32 cellular contexts compared by ENCODE assay signal in the genomic region with DNA sequence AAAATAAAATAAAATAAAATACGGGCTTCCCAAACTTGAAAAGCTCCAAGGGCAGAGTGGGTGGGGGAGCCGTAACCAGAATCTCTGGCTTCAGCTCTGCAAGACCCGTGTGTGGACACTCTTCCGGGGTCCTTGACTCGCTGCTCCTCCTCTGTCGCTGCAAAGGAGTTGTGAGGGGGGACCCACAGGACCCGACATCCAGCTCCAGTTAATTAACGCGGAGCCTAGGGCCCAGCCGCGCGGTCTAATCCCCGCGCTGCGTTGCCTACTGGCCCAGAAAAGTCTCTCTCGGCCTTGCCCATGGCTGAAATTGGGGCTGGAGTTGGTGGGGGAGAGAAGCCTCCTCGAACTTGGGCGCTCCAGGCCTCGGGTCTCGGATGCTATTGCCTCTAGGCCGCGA. TPM values are rescaled to one million over a fixed set of nuclear protein-coding genes. Genes with fewer than 3 reads are reported as not detected.
DNase-seq lines count a peak whose midpoint lies in the region; ATAC-seq and TF ChIP-seq lines count a peak whose summit lies in the region.
"Had no signal": no experiment of that assay in that cellular context is flagged by ENCODE, and none has a peak within 500 bp of the region (broad histone marks: within the 10 kb centered on the region; RNA-seq: fewer than 3 reads in every experiment).

No MANE protein-coding gene starts in this region.

- H3K9me3 Mint-ChIP-seq in endodermal cell = no peaks in the 10 kb centered on the region
- H3K9me3 Mint-ChIP-seq in stimulated activated naive B cell treated with anti-CD40 and anti-IgM and Interleukin-4, amounts not matched to agents 10 μg/mL and 1 μg/mL and 100 μg/mL, for 72 hours = no peaks in the 10 kb centered on the region
- H3K9me3 Mint-ChIP-seq: activated naive CD4-positive, alpha-beta T cell treated with anti-CD3 and anti-CD28 coated beads, Interleukin-2, amount 50 U/mL, for 72 hours; activated T-helper 2 cell treated with anti-CD3 and anti-CD28 coated beads, Interferon-gamma antibody, Interleukin-2, Interleukin-4, amounts not matched to agents 10 μg/mL and 5 μg/mL and 100 μg/mL, durations not matched to agents 14 hours and 24 hours and 36 hours; natural killer cell had no signal

- TF ChIP-seq CTCF in endodermal cell (conservative IDR thresholded peaks at IDR 0.05) = no peak

- no peaks in the 10 kb centered on the region for H3K36me3 ChIP-seq in endodermal cell (ENCODE audit: control insufficient read depth, insufficient read depth, low read length)
- H3K36me3 ChIP-seq: pancreas, WERI-Rb-1 had no signal

- H3K27me3 ChIP-seq in endodermal cell (ENCODE audit: control insufficient read depth, insufficient read depth, low read length, poor library complexity, severe bottlenecking) = peaks cover 100% of the 10 kb centered on the region
- H3K27me3 ChIP-seq: testis had no signal

- ATAC-seq in stimulated activated naive B cell treated with anti-CD40 and anti-IgM and Interleukin-4, amounts not matched to agents 10 μg/mL and 1 μg/mL and 100 μg/mL, for 72 hours (replicated peaks) = no peak
- ATAC-seq: activated naive CD4-positive, alpha-beta T cell treated with anti-CD3 and anti-CD28 coated beads, Interleukin-2, amount 50 U/mL, for 72 hours; mucosa of descending colon; natural killer cell; stimulated activated naive CD8-positive, alpha-beta T cell treated with anti-CD3 and anti-CD28 coated beads, Interleukin-15, Interleukin-2, amounts not matched to agents 100 U/mL and 50 U/mL, for 24 hours had no signal

- no peaks in the 10 kb centered on the region for H3K36me3 Mint-ChIP-seq in endodermal cell (ENCODE audit: low read depth)
- H3K36me3 Mint-ChIP-seq in stimulated activated naive B cell treated with anti-CD40 and anti-IgM and Interleukin-4, amounts not matched to agents 10 μg/mL and 1 μg/mL and 100 μg/mL, for 72 hours = no peaks in the 10 kb centered on the region
- H3K36me3 Mint-ChIP-seq: activated naive CD4-positive, alpha-beta T cell treated with anti-CD3 and anti-CD28 coated beads, Interleukin-2, amount 50 U/mL, for 72 hours; natural killer cell had no signal

- peak; percentile 58 for DNase-seq in NCI-H82 (lab: John Stamatoyannopoulos, UW)
- DNase-seq in NCI-H82 treated with DMSO at 0.1 percent for 48 hours (lab: John Stamatoyannopoulos, UW; ENCODE audit: unreplicated experiment) = no peak
- DNase-seq in endodermal cell = peak; percentile 71
- peak; percentile 16 for DNase-seq in left kidney (ENCODE audit: low read depth, low spot score)
- no peak for DNase-seq in stimulated activated naive B cell treated with anti-CD40 and anti-IgM and Interleukin-4, amounts not matched to agents 10 μg/mL and 1 μg/mL and 100 μg/mL, for 72 hours
- no peak for DNase-seq in NCI-H2196 (lab: John Stamatoyannopoulos, UW; ENCODE audit: unreplicated experiment)
- no peak for DNase-seq in NCI-H524 treated with DMSO at 0.1 percent for 48 hours (lab: John Stamatoyannopoulos, UW)
- DNase-seq in activated naive CD4-positive, alpha-beta T cell (lab: John Stamatoyannopoulos, UW) = no peak
- DNase-seq: activated CD4-positive, alpha-beta T cell treated with anti-CD3 and anti-CD28 coated beads for 48 hours; activated CD8-positive, alpha-beta memory T cell treated with anti-CD3 and anti-CD28 coated beads for 24 hours; activated T-cell treated with anti-CD3 and anti-CD28 coated beads for 4 hours; effector CD4-positive, alpha-beta T cell; erythroblast; Kasumi-1; mucosa of descending colon; natural killer cell; NCI-H1436; NCI-H2081 treated with DMSO at 0.1 percent for 48 hours; NCI-H748 treated with DMSO at 0.1 percent for 48 hours; pancreas; stimulated activated CD4-positive, alpha-beta T cell treated with anti-CD3 and anti-CD28 coated beads, Interleukin-1b, Interleukin-23, amount 100 ng/mL, for 48 hours; stimulated activated naive CD8-positive, alpha-beta T cell treated with anti-CD3 and anti-CD28 coated beads, Interleukin-15, Interleukin-2, amounts not matched to agents 100 U/mL and 50 U/mL, for 24 hours; T1000; testis; WERI-Rb-1 had no signal

- no peaks in the 10 kb centered on the region for H3K9me3 ChIP-seq in endodermal cell (ENCODE audit: control insufficient read depth, low read length)
- H3K9me3 ChIP-seq: mucosa of descending colon, pancreas, testis had no signal

- H3K4me3 ChIP-seq in endodermal cell (ENCODE audit: low read length) = peak overlapping the region; percentile 78
- H3K4me3 ChIP-seq: mucosa of descending colon, pancreas had no signal

- H3K4me1 Mint-ChIP-seq in endodermal cell = peaks cover 47% of the 10 kb centered on the region
- peaks cover 12 to 25% of the 10 kb centered on the region in 2 donors for H3K4me1 Mint-ChIP-seq in stimulated activated naive B cell treated with anti-CD40 and anti-IgM and Interleukin-4, amounts not matched to agents 10 μg/mL and 1 μg/mL and 100 μg/mL, for 72 hours

- H3K27ac ChIP-seq in endodermal cell (ENCODE audit: low read depth, low read length) = no peak overlapping the region
- H3K27ac ChIP-seq: 22Rv1, pancreas, RWPE1, testis, WERI-Rb-1 had no signal

- no peak overlapping the region for H3K27ac Mint-ChIP-seq in endodermal cell
- peak overlapping the region; percentile 91 for H3K27ac Mint-ChIP-seq in stimulated activated naive B cell treated with anti-CD40 and anti-IgM and Interleukin-4, amounts not matched to agents 10 μg/mL and 1 μg/mL and 100 μg/mL, for 72 hours
- H3K27ac Mint-ChIP-seq: activated T-helper 2 cell treated with anti-CD3 and anti-CD28 coated beads, Interferon-gamma antibody, Interleukin-2, Interleukin-4, amounts not matched to agents 10 μg/mL and 5 μg/mL and 100 μg/mL, durations not matched to agents 14 hours and 24 hours and 36 hours; natural killer cell had no signal

- H3K9ac ChIP-seq in endodermal cell (ENCODE audit: extremely low read depth, low read length, poor library complexity, severe bottlenecking) = no peak overlapping the region

- H3K4me3 Mint-ChIP-seq in endodermal cell = peak overlapping the region; percentile 64
- no peak overlapping the region for H3K4me3 Mint-ChIP-seq in stimulated activated naive B cell treated with anti-CD40 and anti-IgM and Interleukin-4, amounts not matched to agents 10 μg/mL and 1 μg/mL and 100 μg/mL, for 72 hours
- H3K4me3 Mint-ChIP-seq: natural killer cell had no signal

- peaks cover 96% of the 10 kb centered on the region for H3K27me3 Mint-ChIP-seq in endodermal cell (ENCODE audit: insufficient read depth)
- H3K27me3 Mint-ChIP-seq in stimulated activated naive B cell treated with anti-CD40 and anti-IgM and Interleukin-4, amounts not matched to agents 10 μg/mL and 1 μg/mL and 100 μg/mL, for 72 hours = peaks cover 64 to 87% of the 10 kb centered on the region in 2 donors

- H3K4me1 ChIP-seq in endodermal cell (ENCODE audit: control insufficient read depth, insufficient read depth, low read length) = peaks cover 29% of the 10 kb centered on the region
- H3K4me1 ChIP-seq: pancreas, testis had no signal

- 3% methylated on average over 11 to 22 of the region's 22 CpGs for WGBS in endodermal cell (ENCODE audit: insufficient coverage in 1 of 2, insufficient read length in 1 of 2), 2 experiments

RNA-seq across cellular contexts. Expression of a gene that starts 1.8 kb away (rescaled TPM):
- total RNA-seq in endodermal cell = 1 to 10 TPM in 1 of 2 donors, under 1 TPM in 1; 0.13 to 1.6 TPM
- polyA plus RNA-seq in endodermal cell (2013, experiment 1 of 2) = 5.7 TPM
- 5.8 TPM for polyA plus RNA-seq in endodermal cell (2013, experiment 2 of 2)
- total RNA-seq: activated naive CD4-positive, alpha-beta T cell treated with anti-CD3 and anti-CD28 coated beads, Interleukin-2, amount 50 U/mL, for 72 hours; activated T-helper 2 cell treated with anti-CD3 and anti-CD28 coated beads, Interferon-gamma antibody, Interleukin-2, Interleukin-4, amounts not matched to agents 10 μg/mL and 5 μg/mL and 100 μg/mL, durations not matched to agents 14 hours and 24 hours and 36 hours; lung microvascular endothelial cell; natural killer cell; pancreas; renal cortical epithelial cell; SK-MEL-5 had no signal

Comparison
In these comparisons a context has a peak if more than half of its experiments do, and no peak if none do; other contexts are left out.
1. DNase-seq: peak in NCI-H82 (single experiment), endodermal cell (single experiment) and left kidney (single experiment); none in NCI-H82 treated with DMSO at 0.1 percent for 48 hours (single experiment), stimulated activated naive B cell treated with anti-CD40 and anti-IgM and Interleukin-4, amounts not matched to agents 10 μg/mL and 1 μg/mL and 100 μg/mL, for 72 hours (single experiment), NCI-H2196 (single experiment), NCI-H524 treated with DMSO at 0.1 percent for 48 hours (single experiment) and activated naive CD4-positive, alpha-beta T cell (0 of 4).